ENCODE assay signal across 1 cellular context in genomic region chr3:30691944-30692343, GRCh38.
A peak's percentile ranks its signal among the peaks of the same experiment; 100 is the strongest.
TF ChIP-seq lines count a peak whose summit lies in the region.

No MANE protein-coding gene starts in this region.

TF ChIP-seq in HepG2, 621 proteins besides CTCF, POLR2A, EP300 and RAD21 (continued from another document):
- no peak for TF ChIP-seq DZIP1 (CRISPR knock-in tag; IDR thresholded peaks at IDR 0.05)
- TF ChIP-seq NKX3-1 (CRISPR knock-in tag; IDR thresholded peaks at IDR 0.05) = no peak
- no peak for TF ChIP-seq NONO (IDR thresholded peaks at IDR 0.05)
- no peak for TF ChIP-seq NONO (CRISPR knock-in tag; conservative IDR thresholded peaks at IDR 0.05)
- no peak for TF ChIP-seq AGO1 (IDR thresholded peaks at IDR 0.05; ENCODE audit: low read depth, low read length, poor library complexity, severe bottlenecking)
- TF ChIP-seq MBNL3 (CRISPR knock-in tag; conservative IDR thresholded peaks at IDR 0.05) = no peak
- TF ChIP-seq SMAD1 (CRISPR knock-in tag; IDR thresholded peaks at IDR 0.05; ENCODE audit: borderline replicate concordance, low read depth) = no peak
- no peak for TF ChIP-seq ZNF530 (CRISPR knock-in tag; IDR thresholded peaks at IDR 0.05; ENCODE audit: low read depth)
- no peak for TF ChIP-seq BRF2 (CRISPR knock-in tag; IDR thresholded peaks at IDR 0.05)
- no peak for TF ChIP-seq ZNF768 (CRISPR knock-in tag; IDR thresholded peaks at IDR 0.05)
- no peak for TF ChIP-seq ZNF773 (CRISPR knock-in tag; IDR thresholded peaks at IDR 0.05; ENCODE audit: borderline replicate concordance)
- peak; percentile 56 for TF ChIP-seq POLR2G (IDR thresholded peaks at IDR 0.05; ENCODE audit: low read depth, low read length)
- no peak for TF ChIP-seq TCF7 (IDR thresholded peaks at IDR 0.05; ENCODE audit: low read depth)
TF ChIP-seq in HepG2: peak in this region for 2.
